9 cellular contexts compared by ENCODE assay signal in genomic region chr9:37408933-37409710, GRCh38. TPM values are rescaled to one million over a fixed set of nuclear protein-coding genes. Genes with fewer than 3 reads are reported as not detected.
DNase-seq lines count a peak whose midpoint lies in the region; ATAC-seq, FAIRE-seq and TF ChIP-seq lines count a peak whose summit lies in the region.
"Had no signal": no experiment of that assay in that cellular context is flagged by ENCODE, and none has a peak within 500 bp of the region (broad histone marks: within the 10 kb centered on the region; RNA-seq: fewer than 3 reads in every experiment).

No MANE protein-coding gene starts in this region.

- no peak for TF ChIP-seq POLR2A in K562 (conservative IDR thresholded peaks at IDR 0.05)

- H3K79me2 ChIP-seq in PC-9 (ENCODE audit: low read depth) (no peaks in the 10 kb centered on the region), K562 (ENCODE audit: control insufficient read depth, insufficient read depth, low read length) (no peaks in the 10 kb centered on the region), smooth muscle cell (ENCODE audit: low read depth) (no peaks in the 10 kb centered on the region), GM23248 (ENCODE audit: insufficient read depth) (no peaks in the 10 kb centered on the region)

- no peaks in the 10 kb centered on the region for H3K9me2 ChIP-seq in PC-9 (ENCODE audit: insufficient read depth)
- H3K9me2 ChIP-seq in GM23248 (ENCODE audit: insufficient read depth) = no peaks in the 10 kb centered on the region

- peaks cover 27% of the 10 kb centered on the region for H3K4me1 Mint-ChIP-seq in MCF 10A (ENCODE audit: insufficient read depth, unreplicated experiment)

- POLR2A ChIA-PET in PC-9 (lab: Charles Lee; ENCODE audit: unreplicated experiment) = no interaction called here
- POLR2A ChIA-PET in K562 (lab: Yijun Ruan, JAX) = interaction anchor here (0.6 kb wide), 1 partner anchor 465 kb away, joined by 3 read pairs; no protein-coding TSS in a partner anchor
- POLR2A ChIA-PET in MCF 10A (lab: Yijun Ruan, JAX) = no interaction called here

- TF ChIP-seq RAD21 in K562 (CRISPR knock-in tag; conservative IDR thresholded peaks at IDR 0.05 in 1 of 2, IDR thresholded peaks at IDR 0.05 in 1 of 2) = no peak

- peak; percentile 14 for TF ChIP-seq CTCF in GM12865 (IDR thresholded peaks at IDR 0.05; ENCODE audit: insufficient read depth, low read depth, low read length, missing control alignments)
- no peak for TF ChIP-seq CTCF in PC-9 (conservative IDR thresholded peaks at IDR 0.05)
- peak in 1 of 3 experiments; percentile 51; a peak in 3 of 6 replicates for TF ChIP-seq CTCF in K562 (IDR thresholded peaks at IDR 0.05 in 2 of 3, conservative IDR thresholded peaks at IDR 0.05 in 1 of 3; ENCODE audit: insufficient read depth in 2 of 3, low read depth in 1 of 3, low read length in 3 of 3)
- TF ChIP-seq CTCF in MCF 10A (IDR thresholded peaks at IDR 0.05; ENCODE audit: unreplicated experiment) = no peak
- no peak for TF ChIP-seq CTCF in smooth muscle cell (IDR thresholded peaks at IDR 0.05; ENCODE audit: borderline replicate concordance, insufficient read depth, poor library complexity, severe bottlenecking)
- TF ChIP-seq CTCF in tibial artery (IDR thresholded peaks at IDR 0.05) = no peak

- DNase-seq in GM12865 (ENCODE audit: low read depth) (peak; percentile 100), PC-9 (peak; percentile 15 to 78), K562 (ENCODE audit: extremely low read depth in 1 of 4, low spot score in 3 of 4) (peak in 3 of 4 experiments; percentile 59 to 76 (median 71)), MCF 10A (ENCODE audit: unreplicated experiment) (no peak), smooth muscle cell (lab: John Stamatoyannopoulos, UW; ENCODE audit: unreplicated experiment) (no peak), tibial artery (no peak), GM23248 (no peak)

- H3K4me3 ChIP-seq in GM12865 (ENCODE audit: low read depth, low read length) = peak overlapping the region; percentile 59
- no peak overlapping the region for H3K4me3 ChIP-seq in PC-9
- H3K4me3 ChIP-seq in K562 = no peak overlapping the region
- no peak overlapping the region for H3K4me3 ChIP-seq in smooth muscle cell
- H3K4me3 ChIP-seq in tibial artery = no peak overlapping the region
- H3K4me3 ChIP-seq in GM23248 = no peak overlapping the region

- H3K9me3 Mint-ChIP-seq in MCF 10A (ENCODE audit: unreplicated experiment) = no peaks in the 10 kb centered on the region

- H3K27me3 Mint-ChIP-seq in MCF 10A (ENCODE audit: insufficient read depth, unreplicated experiment) = no peaks in the 10 kb centered on the region

- no peaks in the 10 kb centered on the region for H3K9me1 ChIP-seq in K562 (ENCODE audit: control insufficient read depth, insufficient read depth, low read length)

- intact Hi-C loops in PC-9 (cut with micrococcal nuclease; ENCODE audit: unreplicated experiment) (no loop called here), K562 (cut with micrococcal nuclease) (no loop called here), MCF 10A (cut with micrococcal nuclease) (no loop called here), tibial artery (cut with DNase I; ENCODE audit: low total_unique reads) (no loop called here)

- H3F3A ChIP-seq in PC-9 (ENCODE audit: insufficient read depth, low read depth) (peaks cover 32% of the 10 kb centered on the region), smooth muscle cell (ENCODE audit: low read depth) (no peaks in the 10 kb centered on the region), GM23248 (ENCODE audit: insufficient read depth) (no peaks in the 10 kb centered on the region)

- H3K36me3 ChIP-seq in PC-9 (ENCODE audit: low read depth) (no peaks in the 10 kb centered on the region), K562 (ENCODE audit: control insufficient read depth, insufficient read depth, low read length) (no peaks in the 10 kb centered on the region), smooth muscle cell (ENCODE audit: low read depth) (no peaks in the 10 kb centered on the region), tibial artery (no peaks in the 10 kb centered on the region), GM23248 (ENCODE audit: low read depth) (no peaks in the 10 kb centered on the region)

- CTCF ChIA-PET in PC-9 (lab: Charles Lee) (no interaction called here), K562 (lab: Yijun Ruan, JAX; ENCODE audit: low intra/inter-chr PET ratio) (no interaction called here), MCF 10A (lab: Yijun Ruan, JAX) (interaction anchor here (0.6 to 3.9 kb wide), 2 partner anchors 235 to 535 kb away, joined by 4 to 24 read pairs; no protein-coding TSS in a partner anchor)

- ATAC-seq in GM21737 (IDR thresholded peaks at IDR 0.05; ENCODE audit: unreplicated experiment) = peak; percentile 82
- ATAC-seq in K562 = peak; percentile 45

- H4K20me1 ChIP-seq in PC-9 (ENCODE audit: insufficient read depth) = no peaks in the 10 kb centered on the region
- H4K20me1 ChIP-seq in K562 (replicated peaks; ENCODE audit: control insufficient read depth, insufficient read depth, low read length) = no peaks in the 10 kb centered on the region
- H4K20me1 ChIP-seq in smooth muscle cell (ENCODE audit: low read depth) = no peaks in the 10 kb centered on the region
- no peaks in the 10 kb centered on the region for H4K20me1 ChIP-seq in GM23248 (ENCODE audit: insufficient read depth)

- H3K36me3 Mint-ChIP-seq in MCF 10A (ENCODE audit: insufficient read depth, unreplicated experiment) = no peaks in the 10 kb centered on the region

- FAIRE-seq in K562 (lab: Jason Lieb, UNC) = peak; percentile 72
- FAIRE-seq: endometrium had no signal

- H3K4me1 ChIP-seq in PC-9 (replicated peaks; ENCODE audit: insufficient read depth) (peaks cover 72% of the 10 kb centered on the region), K562 (replicated peaks in 1 of 2; ENCODE audit: control insufficient read depth in 2 of 2, insufficient read depth in 2 of 2, low read length in 2 of 2) (peaks cover 5 to 19% of the 10 kb centered on the region in 2 experiments; a peak in 4 of 5 replicates), smooth muscle cell (ENCODE audit: low read depth) (peaks cover 12% of the 10 kb centered on the region), tibial artery (peaks cover 0 to 4% (median 0%) of the 10 kb centered on the region in 4 donors), GM23248 (ENCODE audit: insufficient read depth) (no peaks in the 10 kb centered on the region)

- no peak overlapping the region for H3K27ac ChIP-seq in PC-9
- no peak overlapping the region for H3K27ac ChIP-seq in K562 (ENCODE audit: extremely low read depth, low read depth, low read length)
- no peak overlapping the region for H3K27ac ChIP-seq in smooth muscle cell (ENCODE audit: low read depth)
- no peak overlapping the region for H3K27ac ChIP-seq in tibial artery
- no peak overlapping the region for H3K27ac ChIP-seq in GM23248

- H3K4me2 ChIP-seq in PC-9 (no peak overlapping the region), K562 (ENCODE audit: insufficient read depth, low read length) (no peak overlapping the region), smooth muscle cell (no peak overlapping the region), GM23248 (ENCODE audit: unreplicated experiment) (no peak overlapping the region)

- H2AFZ ChIP-seq in PC-9 (no peak overlapping the region), K562 (ENCODE audit: low read depth, low read length) (peak overlapping the region; percentile 63), smooth muscle cell (ENCODE audit: low read depth) (no peak overlapping the region), GM23248 (no peak overlapping the region)

- H3K9me3 ChIP-seq in PC-9 (ENCODE audit: insufficient read depth, low read depth) (no peaks in the 10 kb centered on the region), K562 (replicated peaks; ENCODE audit: control insufficient read depth, insufficient read depth, low read depth, low read length) (no peaks in the 10 kb centered on the region), smooth muscle cell (replicated peaks; ENCODE audit: low read depth) (no peaks in the 10 kb centered on the region), tibial artery (no peaks in the 10 kb centered on the region), GM23248 (ENCODE audit: low read depth) (no peaks in the 10 kb centered on the region)

- H3K27me3 ChIP-seq in PC-9 (ENCODE audit: insufficient read depth, low read depth) (no peaks in the 10 kb centered on the region), K562 (ENCODE audit: control insufficient read depth in 2 of 2, insufficient read depth in 2 of 2, low read length in 2 of 2) (peaks cover 0 to 2% of the 10 kb centered on the region in 2 experiments; a peak in 1 of 5 replicates), smooth muscle cell (ENCODE audit: low read depth) (no peaks in the 10 kb centered on the region), tibial artery (no peaks in the 10 kb centered on the region), GM23248 (replicated peaks; ENCODE audit: insufficient read depth) (no peaks in the 10 kb centered on the region; the same call in 1 of the 2 replicates)

- TF ChIP-seq EP300 in K562 (IDR thresholded peaks at IDR 0.05; ENCODE audit: low read length) = no peak

- BruUV-seq in PC-9 (replicated peaks; lab: Mats Ljungman, UMichigan) (no TSS peak), K562 (replicated peaks; lab: Mats Ljungman, UMichigan) (no TSS peak), MCF 10A (replicated peaks; lab: Mats Ljungman, UMichigan) (no TSS peak)

- no peak overlapping the region for H3K27ac Mint-ChIP-seq in MCF 10A (ENCODE audit: low read depth, unreplicated experiment)

- in situ Hi-C loops in K562 (cut with MboI) (no loop called here), GM23248 (cut with MboI) (no loop called here)

- no peak overlapping the region for H3K4me3 Mint-ChIP-seq in MCF 10A (ENCODE audit: unreplicated experiment)

- 14% methylated on average over 22 of the region's 22 CpGs for WGBS in K562 (ENCODE audit: insufficient coverage, low coverage, missing lambda C conversion rate)
- 90% methylated on average over 22 of the region's 22 CpGs for WGBS in smooth muscle cell (ENCODE audit: low lambda C conversion rate)
- 66 to 76% methylated on average over 16 to 22 of the region's 22 CpGs for WGBS in GM23248 (ENCODE audit: low coverage in 1 of 2, low lambda C conversion rate in 2 of 2, missing lambda C conversion rate in 2 of 2), 2 experiments

- H3K9ac ChIP-seq in K562 (ENCODE audit: insufficient read depth in 1 of 2, low read depth in 2 of 2, low read length in 2 of 2) = peak overlapping the region in 1 of 2 experiments; percentile 76; a peak in 1 of 4 replicates
- H3K9ac ChIP-seq in smooth muscle cell (ENCODE audit: low read depth) = no peak overlapping the region
- H3K9ac ChIP-seq in GM23248 = no peak overlapping the region

RNA-seq across cellular contexts. Expression of gene GRHPR, which starts 13.4 kb away (rescaled TPM):
- total RNA-seq in PC-9 (2021) = 77.2 and 85.4 TPM in 2 replicates
- total RNA-seq in K562 (2011; cell fraction: chromatin; rRNA removed; ENCODE audit: low replicate concordance) = 153 and 249 TPM in 2 replicates
- total RNA-seq in K562 (2011; cell fraction: nucleolus; rRNA removed) = 152 and 167 TPM in 2 replicates
- 169 and 188 TPM in 2 replicates for total RNA-seq in K562 (2011; cell fraction: nucleoplasm; rRNA removed)
- total RNA-seq in K562 (2014; rRNA removed) = 142 and 188 TPM in 2 replicates
- total RNA-seq in K562 (2014; rRNA removed; fragmentation: Illumina TruSeq; extraction: Trizol) = 60.4 and 81.2 TPM in 2 replicates
- 124 and 128 TPM in 2 replicates for total RNA-seq in K562 (2015; rRNA removed; fragmentation: Illumina TruSeq; extraction: Trizol)
- 120 TPM in 2 replicates for total RNA-seq in K562 (2021)
- polyA plus RNA-seq in K562 (2011; rRNA removed) = 140 and 170 TPM in 2 replicates
- 244 and 362 TPM in 2 replicates for polyA plus RNA-seq in K562 (2011; cell fraction: cytosol; rRNA removed)
- 198 and 228 TPM in 2 replicates for polyA plus RNA-seq in K562 (2011; cell fraction: nucleus; rRNA removed)
- polyA plus RNA-seq in K562 (2012) = 125 and 212 TPM in 2 replicates
- polyA plus RNA-seq in K562 (2014; fragmentation: Illumina TruSeq; extraction: Trizol) = 108 and 122 TPM in 2 replicates
- 10 to 100 TPM; 38.9 to 59.0 TPM for polyA plus RNA-seq in K562 (2014; fragmentation: Nextera tagmentation; extraction: Ambion mirVana)
- polyA plus RNA-seq in K562 (2014; rRNA removed) = 144 and 164 TPM in 2 replicates
- polyA minus RNA-seq in K562 (2011; rRNA and poly(A)+ RNA removed) = 88.7 and 103 TPM in 2 replicates
- polyA minus RNA-seq in K562 (2011; cell fraction: cytosol; rRNA and poly(A)+ RNA removed) = 76.4 and 82.6 TPM in 2 replicates
- 75.5 and 95.9 TPM in 2 replicates for polyA minus RNA-seq in K562 (2011; cell fraction: nucleus; rRNA and poly(A)+ RNA removed)
- 114 and 121 TPM in 2 replicates for total RNA-seq in MCF 10A (2022)
- total RNA-seq in smooth muscle cell = 97.5 and 128 TPM in 2 replicates
- polyA plus RNA-seq in smooth muscle cell = 89.3 and 118 TPM in 2 replicates
- total RNA-seq in GM23248 (2014; rRNA removed; shearing (Covaris generic)) = 146 and 160 TPM in 2 replicates
- 124 and 125 TPM in 2 replicates for polyA plus RNA-seq in GM23248 (2016; fragmentation: Nextera tagmentation; extraction: Ambion mirVana)

RNA-seq across cellular contexts. Expression of gene ZBTB5, which starts 56.1 kb away (rescaled TPM):
- total RNA-seq in PC-9 (2021) = 7.7 and 8.8 TPM in 2 replicates
- total RNA-seq in K562 (2011; cell fraction: chromatin; rRNA removed; ENCODE audit: low replicate concordance) = 41.8 and 45.3 TPM in 2 replicates
- 38.3 and 44.4 TPM in 2 replicates for total RNA-seq in K562 (2011; cell fraction: nucleolus; rRNA removed)
- 44.4 and 47.6 TPM in 2 replicates for total RNA-seq in K562 (2011; cell fraction: nucleoplasm; rRNA removed)
- 14.8 and 15.1 TPM in 2 replicates for total RNA-seq in K562 (2014; rRNA removed)
- total RNA-seq in K562 (2014; rRNA removed; fragmentation: Illumina TruSeq; extraction: Trizol) = 14.8 and 15.3 TPM in 2 replicates
- 14.4 and 15.5 TPM in 2 replicates for total RNA-seq in K562 (2015; rRNA removed; fragmentation: Illumina TruSeq; extraction: Trizol)
- 16.6 and 18.9 TPM in 2 replicates for total RNA-seq in K562 (2021)
- 43.2 and 46.6 TPM in 2 replicates for polyA plus RNA-seq in K562 (2011; rRNA removed)
- polyA plus RNA-seq in K562 (2011; cell fraction: cytosol; rRNA removed) = 33.1 and 42.6 TPM in 2 replicates
- 43.6 and 54.0 TPM in 2 replicates for polyA plus RNA-seq in K562 (2011; cell fraction: nucleus; rRNA removed)
- polyA plus RNA-seq in K562 (2012) = 13.7 and 13.8 TPM in 2 replicates
- polyA plus RNA-seq in K562 (2014; fragmentation: Illumina TruSeq; extraction: Trizol) = 20.1 and 21.2 TPM in 2 replicates
- polyA plus RNA-seq in K562 (2014; fragmentation: Nextera tagmentation; extraction: Ambion mirVana) = 1 to 10 TPM; 2.3 to 4.7 TPM
- 16.3 and 16.9 TPM in 2 replicates for polyA plus RNA-seq in K562 (2014; rRNA removed)
- polyA minus RNA-seq in K562 (2011; rRNA and poly(A)+ RNA removed) = 43.5 and 52.8 TPM in 2 replicates
- 15.8 and 19.3 TPM in 2 replicates for polyA minus RNA-seq in K562 (2011; cell fraction: cytosol; rRNA and poly(A)+ RNA removed)
- polyA minus RNA-seq in K562 (2011; cell fraction: nucleus; rRNA and poly(A)+ RNA removed) = 20.2 and 29.5 TPM in 2 replicates
- 8.9 and 9.0 TPM in 2 replicates for total RNA-seq in MCF 10A (2022)
- total RNA-seq in smooth muscle cell = 21.8 and 29.0 TPM in 2 replicates
- polyA plus RNA-seq in smooth muscle cell = 4.2 and 4.3 TPM in 2 replicates
- 8.3 and 8.7 TPM in 2 replicates for total RNA-seq in GM23248 (2014; rRNA removed; shearing (Covaris generic))
- polyA plus RNA-seq in GM23248 (2016; fragmentation: Nextera tagmentation; extraction: Ambion mirVana) = 1.8 and 1.9 TPM in 2 replicates

Comparison
In these comparisons a context has a peak if more than half of its experiments do, and no peak if none do; other contexts are left out.
1. DNase-seq: peak in GM12865 (single experiment), PC-9 (2 of 2) and K562 (3 of 4); none in MCF 10A (single experiment), smooth muscle cell (single experiment), tibial artery (0 of 2) and GM23248 (single experiment).